ENCODE assay signal across 1 cellular context in genomic region chr17:42251115-42251514, GRCh38.
TF ChIP-seq lines count a peak whose summit lies in the region.

No MANE protein-coding gene starts in this region.

TF ChIP-seq in HepG2, 621 proteins besides CTCF, POLR2A, EP300 and RAD21 (continued from another document):
- TF ChIP-seq RNF2 (conservative IDR thresholded peaks at IDR 0.05; ENCODE audit: low read depth) (no peak), TERF1 (CRISPR knock-in tag; IDR thresholded peaks at IDR 0.05) (no peak), SRY (CRISPR knock-in tag; IDR thresholded peaks at IDR 0.05) (no peak), MAF1 (CRISPR knock-in tag; IDR thresholded peaks at IDR 0.05; ENCODE audit: borderline replicate concordance) (no peak), STAG1 (CRISPR knock-in tag; IDR thresholded peaks at IDR 0.05) (peak; percentile 36), ZBTB3 (CRISPR knock-in tag; IDR thresholded peaks at IDR 0.05; ENCODE audit: borderline replicate concordance, low read depth) (no peak), CEBPG (CRISPR knock-in tag; IDR thresholded peaks at IDR 0.05) (peak; percentile 12; the same call in 1 of the 2 replicates), SMC3 (IDR thresholded peaks at IDR 0.05; ENCODE audit: low read length) (peak; percentile 59; the same call in 1 of the 2 replicates), IRX3 (CRISPR knock-in tag; IDR thresholded peaks at IDR 0.05; ENCODE audit: borderline replicate concordance, low read depth) (no peak), SRF (IDR thresholded peaks at IDR 0.05; ENCODE audit: low read depth, low read length) (peak; percentile 77; the same call in 1 of the 2 replicates)
